10 cellular contexts compared by ENCODE assay signal in the genomic region with DNA sequence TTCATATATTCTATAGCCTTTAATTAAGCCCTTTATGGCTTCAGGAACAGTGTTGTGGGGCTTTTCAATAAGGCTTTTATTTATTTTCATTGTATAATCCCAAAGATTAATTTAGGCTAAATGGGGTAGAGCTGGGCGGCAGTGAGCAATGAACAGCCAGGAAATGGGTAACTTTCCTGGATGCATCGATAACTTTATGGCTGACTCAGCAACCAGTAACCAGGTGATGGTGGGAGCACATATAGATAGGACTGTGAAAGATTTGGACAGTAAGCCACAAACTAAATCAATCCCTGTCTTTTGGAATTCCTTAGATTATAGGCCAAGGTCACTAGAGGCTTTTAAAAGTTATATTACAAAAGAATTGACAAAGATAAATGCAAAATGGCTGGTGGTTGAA.
"Had no signal": no experiment of that assay in that cellular context is flagged by ENCODE, and none has a peak within 500 bp of the region (broad histone marks: within the 10 kb centered on the region; RNA-seq: fewer than 3 reads in every experiment).

No MANE protein-coding gene starts in this region.

- H2AFZ ChIP-seq: GM23248, GM23338 had no signal

- H3K4me3 ChIP-seq: GM23248, GM23338, HAP-1 had no signal

- H3K9me3 ChIP-seq: HAP-1 had no signal

- H3K9ac ChIP-seq: GM23248 had no signal

- DNase-seq: GM23248, GOT3, H9, HCEC 1CT, HFFc6 had no signal

- H3K27ac ChIP-seq: GM23248 had no signal

- ATAC-seq: GM23338, HCT116 had no signal

- FAIRE-seq: H1, H54 had no signal

- H3K4me1 ChIP-seq: HAP-1 had no signal

- H3K36me3 ChIP-seq: HAP-1 had no signal

- H3K4me2 ChIP-seq: GM23338 had no signal
